ENCODE assay signal across 9 cellular contexts in genomic region chr10:75643405-75643804, GRCh38.
"Had no signal": no experiment of that assay in that cellular context is flagged by ENCODE, and none has a peak within 500 bp of the region (broad histone marks: within the 10 kb centered on the region; RNA-seq: fewer than 3 reads in every experiment).

No MANE protein-coding gene starts in this region.

- H3K4me1 ChIP-seq: HAP-1 had no signal

- H3K4me2 ChIP-seq: GM23338 had no signal

- H3K27ac ChIP-seq: GM23248 had no signal

- ATAC-seq: GM23338, HCT116 had no signal

- H3K4me3 Mint-ChIP-seq: GM23338, H9, HFFc6 had no signal

- H2AFZ ChIP-seq: GM23248, GM23338 had no signal

- H3K27ac Mint-ChIP-seq: GM23338, H9, HFFc6 had no signal

- H3K4me3 ChIP-seq: GM23248, GM23338, HAP-1 had no signal

- H3K4me1 Mint-ChIP-seq: GM23338, H9 had no signal

- H3K9me3 Mint-ChIP-seq: GM23338, H9, HFFc6 had no signal

- H3K9me3 ChIP-seq: HAP-1 had no signal

- H3K9ac ChIP-seq: GM23248 had no signal

- DNase-seq: GM23248, GOT3, H7, H9, HCEC 1CT, HFFc6 had no signal

- H3K36me3 ChIP-seq: HAP-1 had no signal
